In the genomic region with DNA sequence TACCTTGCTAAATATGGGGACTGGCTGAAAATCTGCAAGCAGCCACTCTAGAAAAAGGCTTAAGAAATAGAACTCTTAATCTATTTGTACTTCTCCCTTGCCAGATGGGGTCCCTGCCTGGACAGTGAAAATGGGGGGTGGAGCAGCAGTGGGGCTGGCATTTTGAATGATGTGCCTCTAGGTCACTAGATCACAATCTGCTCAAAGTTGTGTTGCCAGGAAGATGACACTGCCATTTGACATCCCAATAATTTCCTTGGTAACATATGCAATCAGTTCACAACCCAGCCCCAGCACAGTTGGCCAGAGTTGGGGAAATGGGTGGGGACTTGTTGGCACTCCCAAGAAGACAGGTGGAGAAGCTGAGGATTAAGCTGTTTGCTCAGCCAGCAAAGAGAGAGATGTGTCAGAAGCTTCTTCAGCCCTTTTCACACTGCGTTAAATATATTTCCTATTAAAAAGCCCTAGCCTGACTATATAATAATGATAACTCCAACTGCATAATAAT, we compare ENCODE assay signal across 24 cellular contexts.
"Had no signal": no experiment of that assay in that cellular context is flagged by ENCODE, and none has a peak within 500 bp of the region (broad histone marks: within the 10 kb centered on the region; RNA-seq: fewer than 3 reads in every experiment).

No MANE protein-coding gene starts in this region.

- H3K4me3 Mint-ChIP-seq: activated B cell treated with CpG ODN at 0.5 μM for 24 hours; activated CD4-positive, alpha-beta T cell treated with anti-CD3 and anti-CD28 coated beads for 36 hours; activated naive CD8-positive, alpha-beta T cell; activated T-cell treated with anti-CD3 and anti-CD28 coated beads, Interleukin-2, amount 50 U/mL, for 4 hours; central memory CD8-positive, alpha-beta T cell; endodermal cell; memory B cell; nephron progenitor cell had no signal

- H3K4me1 Mint-ChIP-seq: activated B cell treated with CpG ODN at 0.5 μM for 24 hours; activated CD4-positive, alpha-beta T cell treated with anti-CD3 and anti-CD28 coated beads for 36 hours; central memory CD8-positive, alpha-beta T cell; memory B cell; nephron progenitor cell had no signal

- H3K9me3 ChIP-seq: adrenal gland, esophagus squamous epithelium, gastrocnemius medialis, pancreas, psoas muscle, right atrium auricular region, upper lobe of left lung had no signal

- H3K27me3 Mint-ChIP-seq: activated B cell treated with CpG ODN at 0.5 μM for 24 hours; activated CD4-positive, alpha-beta T cell treated with anti-CD3 and anti-CD28 coated beads for 36 hours; activated naive CD8-positive, alpha-beta T cell; central memory CD8-positive, alpha-beta T cell; memory B cell had no signal

- DNase-seq: activated B cell treated with CpG ODN at 0.5 μM for 24 hours; activated CD4-positive, alpha-beta T cell treated with anti-CD3 and anti-CD28 coated beads for 36 hours; activated CD4-positive, alpha-beta T cell treated with anti-CD3 and anti-CD28 coated beads, Interleukin-2, amount 50 U/mL, for 4 hours; activated CD8-positive, alpha-beta memory T cell treated with anti-CD3 and anti-CD28 coated beads, Interleukin-2, amount 50 U/mL, for 48 hours; activated naive CD4-positive, alpha-beta T cell; activated T-cell treated with anti-CD3 and anti-CD28 coated beads, Interleukin-2, amount 50 U/mL, for 4 hours; adrenal gland; cortex of kidney; endodermal cell; esophagus squamous epithelium; gastrocnemius medialis; hypothalamus; nephron progenitor cell; pancreas; psoas muscle; stimulated activated CD4-positive, alpha-beta T cell treated with anti-CD3 and anti-CD28 coated beads, Interleukin-12 subunit alpha, Interleukin-12 subunit beta, amount 100 ng/mL, for 4 hours; stimulated activated CD4-positive, alpha-beta T cell treated with anti-CD3 and anti-CD28 coated beads, Interleukin-4, amount 100 ng/mL, for 4 hours; stimulated activated naive CD8-positive, alpha-beta T cell treated with anti-CD3 and anti-CD28 coated beads, Interleukin-15, Interleukin-2, amounts not matched to agents 100 U/mL and 50 U/mL, for 24 hours; upper lobe of left lung had no signal

- H3K27ac Mint-ChIP-seq: activated B cell treated with CpG ODN at 0.5 μM for 24 hours; activated CD4-positive, alpha-beta T cell treated with anti-CD3 and anti-CD28 coated beads for 36 hours; activated naive CD8-positive, alpha-beta T cell; activated T-helper 2 cell treated with anti-CD3 and anti-CD28 coated beads, Interferon-gamma antibody, Interleukin-2, Interleukin-4, amounts not matched to agents 10 μg/mL and 5 μg/mL and 100 μg/mL, durations not matched to agents 14 hours and 24 hours and 36 hours; endodermal cell; memory B cell; nephron progenitor cell had no signal

- H3K36me3 Mint-ChIP-seq: activated naive CD8-positive, alpha-beta T cell; memory B cell had no signal

- ATAC-seq: activated CD4-positive, alpha-beta T cell treated with anti-CD3 and anti-CD28 coated beads for 36 hours; activated T-cell treated with anti-CD3 and anti-CD28 coated beads, Interleukin-2, amount 50 U/mL, for 4 hours; gastrocnemius medialis; pancreas; psoas muscle; stimulated activated naive CD8-positive, alpha-beta T cell treated with anti-CD3 and anti-CD28 coated beads, Interleukin-15, Interleukin-2, amounts not matched to agents 100 U/mL and 50 U/mL, for 24 hours had no signal
